Comparison of ENCODE assay signal across 1 cellular context in the genomic region with DNA sequence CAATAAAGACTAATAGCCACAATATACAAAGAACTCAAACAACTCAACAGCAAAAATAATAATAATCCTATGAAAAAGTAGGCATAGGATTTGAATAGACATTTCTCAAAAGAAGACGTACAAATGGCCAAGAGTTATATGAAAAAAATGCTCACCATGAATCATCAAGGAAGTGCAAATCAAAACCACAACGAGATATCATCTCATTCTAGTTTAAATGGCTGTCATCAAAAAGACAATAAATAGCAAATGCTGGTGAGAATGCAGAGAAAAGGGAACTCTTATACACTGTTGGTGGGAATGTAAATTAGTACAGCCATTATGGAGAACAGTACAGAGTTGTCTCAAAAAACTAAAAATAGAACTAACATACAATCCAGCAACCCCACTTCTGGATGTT.
TF ChIP-seq lines count a peak whose summit lies in the region.

No MANE protein-coding gene starts in this region.

TF ChIP-seq in SK-N-SH, 30 proteins besides CTCF, POLR2A, EP300 and RAD21 (continued from another document):
- no peak for TF ChIP-seq GATA2 (CRISPR knock-in tag; IDR thresholded peaks at IDR 0.05)
- TF ChIP-seq TCF12 (IDR thresholded peaks at IDR 0.05), result peak; percentile 92
- no peak; the same call in 1 of the 2 replicates for TF ChIP-seq MEF2A (IDR thresholded peaks at IDR 0.05; ENCODE audit: borderline replicate concordance, low read depth)
- TF ChIP-seq RFX5 (IDR thresholded peaks at IDR 0.05; ENCODE audit: low read length), result no peak
- no peak for TF ChIP-seq TAF1 (IDR thresholded peaks at IDR 0.05; ENCODE audit: borderline replicate concordance, low read depth, low read length)
- no peak; the same call in 1 of the 2 replicates for TF ChIP-seq EZH2phosphoT487 (IDR thresholded peaks at IDR 0.05; ENCODE audit: borderline replicate concordance, low read depth)
- no peak for TF ChIP-seq SMC3 (IDR thresholded peaks at IDR 0.05; ENCODE audit: low read depth, low read length)
